ENCODE assay signal across 14 cellular contexts in the genomic region with DNA sequence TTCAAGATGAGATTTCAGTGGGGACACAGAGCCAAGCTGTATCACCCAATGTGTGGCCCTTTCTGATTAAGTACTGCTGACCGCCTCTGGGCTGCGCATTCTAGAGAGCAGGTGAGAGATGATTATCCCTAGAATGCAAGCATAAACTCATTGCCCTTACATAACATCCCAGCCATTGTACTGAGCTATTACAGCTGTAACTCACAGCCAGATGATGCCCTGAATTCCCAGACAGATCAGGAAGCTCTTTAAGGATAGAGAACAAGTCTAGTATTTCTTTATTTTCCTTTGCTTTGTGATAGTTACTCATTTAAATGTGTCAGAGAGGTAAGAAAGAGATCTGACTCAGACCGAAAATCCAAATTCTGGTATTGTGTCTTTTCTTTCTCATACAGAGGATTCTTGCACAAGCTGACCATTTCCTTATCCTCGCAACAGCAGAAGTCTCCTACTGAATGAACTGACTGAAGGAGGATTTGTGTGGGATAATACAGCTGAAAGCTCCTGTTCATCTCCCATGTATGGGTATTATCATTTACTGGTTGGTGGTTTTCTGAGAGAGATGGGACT. TPM values are rescaled to one million over a fixed set of nuclear protein-coding genes. Genes with fewer than 3 reads are reported as not detected.
DNase-seq lines count a peak whose midpoint lies in the region; ATAC-seq, FAIRE-seq and TF ChIP-seq lines count a peak whose summit lies in the region.
"Had no signal": no experiment of that assay in that cellular context is flagged by ENCODE, and none has a peak within 500 bp of the region (broad histone marks: within the 10 kb centered on the region; RNA-seq: fewer than 3 reads in every experiment).

No MANE protein-coding gene starts in this region.

- BruUV-seq in K562 (replicated peaks; lab: Mats Ljungman, UMichigan): no TSS peak

- no peak overlapping the region for H3K4me2 ChIP-seq in K562 (ENCODE audit: insufficient read depth, low read length)

- TF ChIP-seq EP300 in K562 (IDR thresholded peaks at IDR 0.05; ENCODE audit: low read length): no peak

- intact Hi-C loops in K562 (cut with micrococcal nuclease): no loop called here

- TF ChIP-seq CTCF in K562 (IDR thresholded peaks at IDR 0.05 in 2 of 3, conservative IDR thresholded peaks at IDR 0.05 in 1 of 3; ENCODE audit: insufficient read depth in 2 of 3, low read depth in 1 of 3, low read length in 3 of 3) (no peak), foreskin keratinocyte (conservative IDR thresholded peaks at IDR 0.05) (no peak)

- no peak overlapping the region for H3K4me3 ChIP-seq in K562
- H3K4me3 ChIP-seq: GM23248 had no signal

- H3K36me3 ChIP-seq in K562 (ENCODE audit: control insufficient read depth, insufficient read depth, low read length): no peaks in the 10 kb centered on the region

- H3K9me3 ChIP-seq in K562 (replicated peaks; ENCODE audit: control insufficient read depth, insufficient read depth, low read depth, low read length): no peaks in the 10 kb centered on the region

- WGBS in K562 (ENCODE audit: insufficient coverage, low coverage, missing lambda C conversion rate): 1% methylated on average over 4 of the region's 4 CpGs

- ATAC-seq in K562 (peak; percentile 47; the same call in 1 of the 3 replicates), foreskin keratinocyte (peak; percentile 55), GM21390 (IDR thresholded peaks at IDR 0.05; ENCODE audit: unreplicated experiment) (no peak), HG02852 (IDR thresholded peaks at IDR 0.05; ENCODE audit: unreplicated experiment) (no peak)

- FAIRE-seq in K562 (lab: Jason Lieb, UNC): no peak
- FAIRE-seq: GM18507, HTR-8/SVneo had no signal

- peaks cover 7 to 14% of the 10 kb centered on the region in 2 experiments; a peak in 4 of 5 replicates for H3K27me3 ChIP-seq in K562 (ENCODE audit: control insufficient read depth in 2 of 2, insufficient read depth in 2 of 2, low read length in 2 of 2)
- no peaks in the 10 kb centered on the region for H3K27me3 ChIP-seq in foreskin keratinocyte

- no peak for TF ChIP-seq POLR2A in K562 (conservative IDR thresholded peaks at IDR 0.05)

- no peak for TF ChIP-seq RAD21 in K562 (CRISPR knock-in tag; conservative IDR thresholded peaks at IDR 0.05 in 1 of 2, IDR thresholded peaks at IDR 0.05 in 1 of 2)

- no peaks in the 10 kb centered on the region for H4K20me1 ChIP-seq in K562 (replicated peaks; ENCODE audit: control insufficient read depth, insufficient read depth, low read length)

- no peak overlapping the region for H3K27ac ChIP-seq in K562 (ENCODE audit: extremely low read depth, low read depth, low read length)
- H3K27ac ChIP-seq in foreskin keratinocyte: no peak overlapping the region
- H3K27ac ChIP-seq: GM23248 had no signal

- H3K9me1 ChIP-seq in K562 (ENCODE audit: control insufficient read depth, insufficient read depth, low read length): no peaks in the 10 kb centered on the region

- in situ Hi-C loops in K562 (cut with MboI): no loop called here

- DNase-seq in AML-193 (lab: John Stamatoyannopoulos, UW): peak; percentile 5 to 21
- peak; percentile 57 for DNase-seq in CD1c-positive myeloid dendritic cell (ENCODE audit: extremely low spot score)
- DNase-seq in K562 (ENCODE audit: extremely low read depth in 1 of 4, low spot score in 3 of 4): no peak
- DNase-seq in foreskin keratinocyte: peak in 1 of 2 donors; percentile 13
- no peak for DNase-seq in NCI-H187 (lab: John Stamatoyannopoulos, UW)
- DNase-seq: GM23248, NCI-H1417, NCI-H2029, NCI-H510A, SIG-M5 had no signal

- no peaks in the 10 kb centered on the region for H3K79me2 ChIP-seq in K562 (ENCODE audit: control insufficient read depth, insufficient read depth, low read length)

- POLR2A ChIA-PET in K562 (lab: Yijun Ruan, JAX): interaction anchor here (0.9 kb wide), 1 partner anchor 19 kb away, joined by 3 read pairs; no protein-coding TSS in a partner anchor

- H3K4me1 ChIP-seq in K562 (replicated peaks in 1 of 2; ENCODE audit: control insufficient read depth in 2 of 2, insufficient read depth in 2 of 2, low read length in 2 of 2): no peaks in the 10 kb centered on the region
- H3K4me1 ChIP-seq in foreskin keratinocyte: peaks cover 11% of the 10 kb centered on the region

- no peak overlapping the region for H2AFZ ChIP-seq in K562 (ENCODE audit: low read depth, low read length)
- H2AFZ ChIP-seq: GM23248 had no signal

- no peak overlapping the region for H3K9ac ChIP-seq in K562 (ENCODE audit: insufficient read depth in 1 of 2, low read depth in 2 of 2, low read length in 2 of 2)
- H3K9ac ChIP-seq: GM23248 had no signal

- CTCF ChIA-PET in K562 (lab: Yijun Ruan, JAX; ENCODE audit: low intra/inter-chr PET ratio): no interaction called here

TF ChIP-seq in K562, 482 proteins besides CTCF, POLR2A, EP300 and RAD21:
- TF ChIP-seq CTBP1 (IDR thresholded peaks at IDR 0.05; ENCODE audit: borderline replicate concordance): no peak
- TF ChIP-seq, protein P1, sequence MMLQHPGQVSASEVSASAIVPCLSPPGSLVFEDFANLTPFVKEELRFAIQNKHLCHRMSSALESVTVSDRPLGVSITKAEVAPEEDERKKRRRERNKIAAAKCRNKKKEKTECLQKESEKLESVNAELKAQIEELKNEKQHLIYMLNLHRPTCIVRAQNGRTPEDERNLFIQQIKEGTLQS (IDR thresholded peaks at IDR 0.05): no peak
- TF ChIP-seq, protein P1 (CRISPR knock-in tag; conservative IDR thresholded peaks at IDR 0.05): no peak
- TF ChIP-seq, protein P2, sequence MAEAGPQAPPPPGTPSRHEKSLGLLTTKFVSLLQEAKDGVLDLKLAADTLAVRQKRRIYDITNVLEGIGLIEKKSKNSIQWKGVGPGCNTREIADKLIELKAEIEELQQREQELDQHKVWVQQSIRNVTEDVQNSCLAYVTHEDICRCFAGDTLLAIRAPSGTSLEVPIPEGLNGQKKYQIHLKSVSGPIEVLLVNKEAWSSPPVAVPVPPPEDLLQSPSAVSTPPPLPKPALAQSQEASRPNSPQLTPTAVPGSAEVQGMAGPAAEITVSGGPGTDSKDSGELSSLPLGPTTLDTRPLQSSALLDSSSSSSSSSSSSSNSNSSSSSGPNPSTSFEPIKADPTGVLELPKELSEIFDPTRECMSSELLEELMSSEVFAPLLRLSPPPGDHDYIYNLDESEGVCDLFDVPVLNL (CRISPR knock-in tag; IDR thresholded peaks at IDR 0.05; ENCODE audit: low read depth): no peak
- TF ChIP-seq RBM17 (IDR thresholded peaks at IDR 0.05; ENCODE audit: borderline replicate concordance, low read depth, low read length): no peak
- no peak for TF ChIP-seq ZKSCAN8 (CRISPR knock-in tag; IDR thresholded peaks at IDR 0.05)
- no peak for TF ChIP-seq CBX2 (IDR thresholded peaks at IDR 0.05; ENCODE audit: insufficient read depth, low read length, poor library complexity, severe bottlenecking)
- no peak for TF ChIP-seq POLR3A (IDR thresholded peaks at IDR 0.05; ENCODE audit: borderline replicate concordance, extremely low read depth, insufficient read depth, insufficient read length)
- TF ChIP-seq PTBP1 (IDR thresholded peaks at IDR 0.05; ENCODE audit: low read depth, low read length): no peak
- no peak for TF ChIP-seq ZNF146 (CRISPR knock-in tag; IDR thresholded peaks at IDR 0.05; ENCODE audit: unreplicated experiment)

RNA-seq across cellular contexts. Expression of gene ZNF22, which starts 58.4 kb away (rescaled TPM):
- total RNA-seq in K562 (2011; cell fraction: chromatin; rRNA removed; ENCODE audit: low replicate concordance): 6.0 and 13.6 TPM in 2 replicates
- 5.3 and 7.1 TPM in 2 replicates for total RNA-seq in K562 (2011; cell fraction: nucleolus; rRNA removed)
- total RNA-seq in K562 (2011; cell fraction: nucleoplasm; rRNA removed): 9.9 and 11.2 TPM in 2 replicates
- 35.9 and 36.2 TPM in 2 replicates for total RNA-seq in K562 (2014; rRNA removed)
- total RNA-seq in K562 (2014; rRNA removed; fragmentation: Illumina TruSeq; extraction: Trizol): 68.4 and 69.4 TPM in 2 replicates
- total RNA-seq in K562 (2015; rRNA removed; fragmentation: Illumina TruSeq; extraction: Trizol): 47.9 and 48.6 TPM in 2 replicates
- 40.5 and 52.9 TPM in 2 replicates for total RNA-seq in K562 (2021)
- polyA plus RNA-seq in K562 (2011; rRNA removed): 39.2 and 51.2 TPM in 2 replicates
- polyA plus RNA-seq in K562 (2011; cell fraction: cytosol; rRNA removed): 9.3 and 18.6 TPM in 2 replicates
- 7.4 and 12.9 TPM in 2 replicates for polyA plus RNA-seq in K562 (2011; cell fraction: nucleus; rRNA removed)
- polyA plus RNA-seq in K562 (2012): 38.3 and 41.5 TPM in 2 replicates
- polyA plus RNA-seq in K562 (2014; fragmentation: Illumina TruSeq; extraction: Trizol): 51.3 and 62.2 TPM in 2 replicates
- polyA plus RNA-seq in K562 (2014; fragmentation: Nextera tagmentation; extraction: Ambion mirVana): 10 to 100 TPM; 92.2 to 98.7 TPM
- 42.4 and 60.4 TPM in 2 replicates for polyA plus RNA-seq in K562 (2014; rRNA removed)
- polyA minus RNA-seq in K562 (2011; rRNA and poly(A)+ RNA removed): 19.0 and 19.4 TPM in 2 replicates
- polyA minus RNA-seq in K562 (2011; cell fraction: cytosol; rRNA and poly(A)+ RNA removed): 5.3 and 8.3 TPM in 2 replicates
- polyA minus RNA-seq in K562 (2011; cell fraction: nucleus; rRNA and poly(A)+ RNA removed): 5.3 and 11.1 TPM in 2 replicates
- 16.6 and 18.7 TPM in 2 replicates for total RNA-seq in foreskin keratinocyte
- polyA plus RNA-seq in foreskin keratinocyte: 9.5 and 12.2 TPM in 2 replicates

Comparison
In these comparisons a context has a peak if more than half of its experiments do, and no peak if none do; other contexts are left out.
1. DNase-seq: peak in AML-193 (2 of 2) and CD1c-positive myeloid dendritic cell (single experiment); none in K562 (0 of 4) and NCI-H187 (0 of 2).
2. ATAC-seq: peak in K562 (single experiment) and foreskin keratinocyte (single experiment); none in GM21390 (single experiment) and HG02852 (single experiment).